ENCODE assay signal across 10 cellular contexts in the genomic region with DNA sequence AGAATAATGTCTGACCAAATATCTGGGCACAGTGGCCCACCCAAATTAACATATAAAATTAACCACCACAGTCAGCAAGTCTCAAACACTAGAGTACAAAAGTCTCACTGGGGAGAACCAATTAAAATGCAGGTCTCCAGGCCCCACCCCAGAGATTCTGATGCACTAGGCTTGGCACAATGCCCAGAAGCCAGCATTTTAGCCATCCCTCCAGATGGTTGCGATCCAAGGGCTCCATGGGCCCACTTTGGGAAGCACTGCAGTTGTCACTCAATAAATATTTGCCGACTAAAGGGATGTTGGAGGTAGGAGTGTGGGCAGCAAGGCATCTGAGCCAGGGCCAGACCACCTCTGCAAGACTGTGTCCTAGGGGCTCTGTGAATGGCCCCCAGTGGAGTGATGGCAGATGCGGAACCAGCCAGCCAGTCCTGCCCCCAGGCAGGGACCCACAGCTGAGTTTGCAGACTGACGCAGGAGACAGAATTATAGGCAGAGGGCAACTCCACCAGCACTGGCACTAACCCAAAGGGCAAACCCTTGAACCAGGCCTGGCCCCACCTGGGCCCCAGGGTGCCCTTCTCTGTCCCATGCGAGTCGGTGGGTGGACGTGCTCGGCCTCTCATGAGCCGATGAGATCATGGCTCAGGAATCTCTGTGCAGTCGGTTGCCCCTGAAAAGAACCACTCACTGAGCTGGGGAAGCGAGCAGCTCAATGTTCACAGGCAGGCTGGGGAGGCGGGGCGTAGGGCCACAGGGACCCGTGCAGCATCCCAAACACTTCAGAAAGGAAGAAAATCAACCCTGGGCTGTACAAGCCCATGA. TPM values are rescaled to one million over a fixed set of nuclear protein-coding genes. Genes with fewer than 3 reads are reported as not detected.
DNase-seq lines count a peak whose midpoint lies in the region; ATAC-seq and TF ChIP-seq lines count a peak whose summit lies in the region.
"Had no signal": no experiment of that assay in that cellular context is flagged by ENCODE, and none has a peak within 500 bp of the region (broad histone marks: within the 10 kb centered on the region; RNA-seq: fewer than 3 reads in every experiment).

No MANE protein-coding gene starts in this region.

- H3K9me3 ChIP-seq in heart left ventricle = no peaks in the 10 kb centered on the region
- H3K9me3 ChIP-seq: spleen had no signal

- peak overlapping the region; percentile 66 to 98 (median 88) for H3K27ac ChIP-seq in heart left ventricle
- H3K27ac ChIP-seq: spleen had no signal

- no peak overlapping the region for H3K4me3 ChIP-seq in heart left ventricle
- H3K4me3 ChIP-seq: spleen had no signal

- TF ChIP-seq CTCF in heart left ventricle (IDR thresholded peaks at IDR 0.05) = no peak

- intact Hi-C loops in heart left ventricle (cut with DNase I) = loop anchor here in 1 of 10 donors (5.0 kb wide), 1 partner anchor 36 kb away; no protein-coding TSS in a partner anchor

- peak; percentile 62 for ATAC-seq in SK-N-SH treated with all-trans-retinoic acid at 6 μM for 48 hours
- ATAC-seq in heart left ventricle = peak; percentile 70 to 76 (median 72)

- no peaks in the 10 kb centered on the region for H3K27me3 ChIP-seq in heart left ventricle
- H3K27me3 ChIP-seq: spleen had no signal

- WGBS in heart left ventricle, 4 donors = 23 to 37% (median 33%) methylated on average over 9 to 14 of the region's 14 CpGs

- H3K36me3 ChIP-seq in heart left ventricle = no peaks in the 10 kb centered on the region
- H3K36me3 ChIP-seq: spleen had no signal

- DNase-seq in HS-27A (ENCODE audit: low read depth) (peak; percentile 83), heart left ventricle (peak; percentile 77 to 89 (median 82)), smooth muscle cell of the brain vasculature (ENCODE audit: low read depth, low spot score) (peak; percentile 12), GOT3 (lab: John Stamatoyannopoulos, UW) (no peak), NCI-H526 (lab: John Stamatoyannopoulos, UW) (no peak)
- no peak for DNase-seq in activated naive CD4-positive, alpha-beta T cell treated with anti-CD3 and anti-CD28 coated beads, Interleukin-2, amount 50 U/mL, for 16 hours
- DNase-seq in activated CD8-positive, alpha-beta memory T cell treated with anti-CD3 and anti-CD28 coated beads, Interleukin-2, amount 50 U/mL, for 48 hours = no peak
- DNase-seq: OCI-M1, spleen had no signal

- no peak for TF ChIP-seq POLR2A in heart left ventricle (IDR thresholded peaks at IDR 0.05)

- H3K4me1 ChIP-seq in heart left ventricle = peaks cover 0 to 77% (median 54%) of the 10 kb centered on the region in 12 donors

TF ChIP-seq in SK-N-SH treated with all-trans-retinoic acid at 6 μM for 48 hours, 23 proteins besides CTCF, POLR2A, EP300 and RAD21:
- TF ChIP-seq SNAI2 (CRISPR knock-in tag; IDR thresholded peaks at IDR 0.05) (no peak), ZFP3 (CRISPR knock-in tag; IDR thresholded peaks at IDR 0.05) (no peak), ISL1 (CRISPR knock-in tag; IDR thresholded peaks at IDR 0.05) (no peak)
- TF ChIP-seq, protein P1, sequence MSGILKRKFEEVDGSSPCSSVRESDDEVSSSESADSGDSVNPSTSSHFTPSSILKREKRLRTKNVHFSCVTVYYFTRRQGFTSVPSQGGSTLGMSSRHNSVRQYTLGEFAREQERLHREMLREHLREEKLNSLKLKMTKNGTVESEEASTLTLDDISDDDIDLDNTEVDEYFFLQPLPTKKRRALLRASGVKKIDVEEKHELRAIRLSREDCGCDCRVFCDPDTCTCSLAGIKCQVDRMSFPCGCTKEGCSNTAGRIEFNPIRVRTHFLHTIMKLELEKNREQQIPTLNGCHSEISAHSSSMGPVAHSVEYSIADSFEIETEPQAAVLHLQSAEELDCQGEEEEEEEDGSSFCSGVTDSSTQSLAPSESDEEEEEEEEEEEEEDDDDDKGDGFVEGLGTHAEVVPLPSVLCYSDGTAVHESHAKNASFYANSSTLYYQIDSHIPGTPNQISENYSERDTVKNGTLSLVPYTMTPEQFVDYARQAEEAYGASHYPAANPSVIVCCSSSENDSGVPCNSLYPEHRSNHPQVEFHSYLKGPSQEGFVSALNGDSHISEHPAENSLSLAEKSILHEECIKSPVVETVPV (CRISPR knock-in tag; IDR thresholded peaks at IDR 0.05) = no peak

RNA-seq across cellular contexts. Expression of a gene that starts 49.7 kb away (rescaled TPM):
- 10 to 100 TPM in 3 of 9 donors, 1 to 10 TPM in 6; 2.2 to 16.7 (median 7.4) TPM for total RNA-seq in heart left ventricle
- 1 to 10 TPM; 3.2 to 5.5 TPM for polyA plus RNA-seq in heart left ventricle

Comparison
In these comparisons a context has a peak if more than half of its experiments do, and no peak if none do; other contexts are left out.
1. DNase-seq: peak in HS-27A (single experiment), heart left ventricle (5 of 5) and smooth muscle cell of the brain vasculature (single experiment); none in GOT3 (single experiment), activated naive CD4-positive, alpha-beta T cell treated with anti-CD3 and anti-CD28 coated beads, Interleukin-2, amount 50 U/mL, for 16 hours (single experiment), activated CD8-positive, alpha-beta memory T cell treated with anti-CD3 and anti-CD28 coated beads, Interleukin-2, amount 50 U/mL, for 48 hours (single experiment) and NCI-H526 (0 of 2).